1 cellular context compared by ENCODE assay signal in the genomic region with DNA sequence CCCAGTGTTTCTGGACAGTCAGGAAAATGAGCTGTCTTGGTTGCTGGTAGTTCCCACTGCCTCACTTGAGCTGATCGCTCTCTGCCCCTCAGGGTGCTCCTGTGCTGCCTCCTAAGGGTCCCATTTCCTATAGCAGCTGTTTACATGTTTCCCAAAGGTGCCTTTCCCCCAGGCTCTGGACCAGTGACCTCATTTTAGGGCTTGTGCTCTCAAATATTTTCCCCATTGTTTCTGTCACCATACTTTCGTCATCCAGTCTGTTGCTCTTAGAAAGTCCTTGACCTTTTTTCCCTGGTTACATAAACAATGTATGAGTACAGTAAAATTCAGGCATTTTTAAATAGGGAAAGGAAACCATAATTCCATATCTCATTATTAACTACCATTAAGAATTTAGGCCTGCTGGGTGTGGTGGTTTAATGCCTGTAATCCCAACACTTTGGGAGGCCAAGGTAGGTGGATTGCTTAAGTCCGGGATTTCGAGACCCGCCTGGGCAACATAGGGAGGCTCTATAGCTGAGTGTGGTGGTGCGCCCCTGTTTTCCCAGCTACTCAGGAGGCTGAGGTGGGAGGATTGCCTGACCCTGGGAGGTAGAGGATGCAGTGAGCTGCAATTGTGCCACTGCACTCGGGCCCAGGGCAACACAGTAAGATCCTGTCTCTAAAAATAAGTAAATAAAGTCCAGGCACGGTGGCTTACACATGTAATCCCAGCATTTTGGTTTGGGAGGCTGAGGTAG.
TF ChIP-seq lines count a peak whose summit lies in the region.

No MANE protein-coding gene starts in this region.

TF ChIP-seq in HepG2, 621 proteins besides CTCF, POLR2A, EP300 and RAD21 (continued from another document):
- TF ChIP-seq KIAA2018 (CRISPR knock-in tag; IDR thresholded peaks at IDR 0.05; ENCODE audit: borderline replicate concordance) (no peak), MBNL3 (CRISPR knock-in tag; conservative IDR thresholded peaks at IDR 0.05) (no peak), NFE2L1 (CRISPR knock-in tag; IDR thresholded peaks at IDR 0.05; ENCODE audit: borderline replicate concordance) (no peak), SAP130 (CRISPR knock-in tag; IDR thresholded peaks at IDR 0.05; ENCODE audit: low read depth) (peak; percentile 36; the same call in 1 of the 2 replicates), SOX13 (IDR thresholded peaks at IDR 0.05) (no peak), SOX13 (CRISPR knock-in tag; conservative IDR thresholded peaks at IDR 0.05 in 1 of 2, IDR thresholded peaks at IDR 0.05 in 1 of 2) (peak in 1 of 2 experiments; percentile 91; a peak in 2 of 4 replicates), SOX5 (CRISPR knock-in tag; IDR thresholded peaks at IDR 0.05; ENCODE audit: borderline replicate concordance) (peak; percentile 94), ZNF460 (CRISPR knock-in tag; IDR thresholded peaks at IDR 0.05; ENCODE audit: borderline replicate concordance) (peak; percentile 86), ZSCAN21 (CRISPR knock-in tag; IDR thresholded peaks at IDR 0.05; ENCODE audit: borderline replicate concordance) (no peak), FOXO1 (CRISPR knock-in tag; IDR thresholded peaks at IDR 0.05) (peak; percentile 81; the same call in 1 of the 2 replicates), FOXA3 (CRISPR knock-in tag; IDR thresholded peaks at IDR 0.05) (peak; percentile 49; the same call in 1 of the 2 replicates), CREB1 (IDR thresholded peaks at IDR 0.05) (peak; percentile 21; the same call in 1 of the 2 replicates), CREB1 (CRISPR knock-in tag; IDR thresholded peaks at IDR 0.05) (no peak), TBP (CRISPR knock-in tag; IDR thresholded peaks at IDR 0.05) (no peak), HDAC2 (CRISPR knock-in tag; IDR thresholded peaks at IDR 0.05) (no peak), RARA (CRISPR knock-in tag; IDR thresholded peaks at IDR 0.05) (peak; percentile 85), SIN3A (IDR thresholded peaks at IDR 0.05; ENCODE audit: borderline replicate concordance, low read depth, low read length) (no peak), AGO2 (optimal IDR thresholded peaks at IDR 0.05; ENCODE audit: low read depth, low read length) (no peak), ATF7 (IDR thresholded peaks at IDR 0.05) (0 out of 2 replicates have a peak, but pooled peaks have one; percentile 5), ATF7 (CRISPR knock-in tag; IDR thresholded peaks at IDR 0.05) (no peak), BCL6 (CRISPR knock-in tag; IDR thresholded peaks at IDR 0.05) (peak; percentile 36; the same call in 1 of the 2 replicates), ZBTB20 (CRISPR knock-in tag; IDR thresholded peaks at IDR 0.05; ENCODE audit: borderline replicate concordance, low read depth) (0 out of 2 replicates have a peak, but pooled peaks have one; percentile 41), NR2C2 (CRISPR knock-in tag; IDR thresholded peaks at IDR 0.05; ENCODE audit: borderline replicate concordance) (peak; percentile 47; the same call in 1 of the 2 replicates), SNAPC2 (CRISPR knock-in tag; IDR thresholded peaks at IDR 0.05) (no peak), ZNF263 (CRISPR knock-in tag; IDR thresholded peaks at IDR 0.05) (no peak), FOXK2 (IDR thresholded peaks at IDR 0.05) (0 out of 2 replicates have a peak, but pooled peaks have one; percentile 24), REL (CRISPR knock-in tag; conservative IDR thresholded peaks at IDR 0.05) (no peak), JUNB (CRISPR knock-in tag; IDR thresholded peaks at IDR 0.05; ENCODE audit: borderline replicate concordance) (no peak), ZNF317 (CRISPR knock-in tag; IDR thresholded peaks at IDR 0.05) (0 out of 2 replicates have a peak, but pooled peaks have one; percentile 34), KDM6A (CRISPR knock-in tag; IDR thresholded peaks at IDR 0.05; ENCODE audit: low read depth) (no peak), CEBPB (IDR thresholded peaks at IDR 0.05; ENCODE audit: borderline replicate concordance, low read depth, low read length) (peak; percentile 19; the same call in 1 of the 2 replicates), ETV5 (CRISPR knock-in tag; IDR thresholded peaks at IDR 0.05; ENCODE audit: borderline replicate concordance) (no peak), HMG20B (CRISPR knock-in tag; conservative IDR thresholded peaks at IDR 0.05) (no peak), ZNF10 (CRISPR knock-in tag; IDR thresholded peaks at IDR 0.05; ENCODE audit: borderline replicate concordance, low read depth) (no peak), NR2F6 (IDR thresholded peaks at IDR 0.05) (peak; percentile 81), NR2F6 (CRISPR knock-in tag; IDR thresholded peaks at IDR 0.05) (peak; percentile 82), ZNF770 (CRISPR knock-in tag; IDR thresholded peaks at IDR 0.05) (0 out of 2 replicates have a peak, but pooled peaks have one; percentile 28), FOXA1 (IDR thresholded peaks at IDR 0.05) (no peak), FOXA1 (CRISPR knock-in tag; IDR thresholded peaks at IDR 0.05) (0 out of 2 replicates have a peak, but pooled peaks have one; percentile 33), PHF21A (CRISPR knock-in tag; IDR thresholded peaks at IDR 0.05) (no peak)
